Comparison of ENCODE assay signal across 14 cellular contexts in the genomic region with DNA sequence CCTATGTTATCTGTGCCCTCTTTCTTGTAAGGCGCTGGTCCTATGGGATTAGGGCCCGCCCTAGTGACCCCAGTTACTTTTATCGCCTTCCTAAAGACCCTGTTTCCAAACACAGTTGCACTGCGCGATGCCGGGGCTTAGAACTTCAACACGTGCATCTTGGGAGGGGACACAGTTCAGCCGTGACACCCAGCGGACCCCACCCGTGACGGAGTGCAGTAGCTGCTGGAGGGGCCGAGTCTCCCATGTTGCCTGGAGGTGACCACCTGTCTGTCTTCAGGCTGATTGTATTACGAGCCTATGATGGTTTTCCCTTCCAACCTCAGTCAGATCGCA. TPM values are rescaled to one million over a fixed set of nuclear protein-coding genes. Genes with fewer than 3 reads are reported as not detected.
DNase-seq lines count a peak whose midpoint lies in the region; ATAC-seq and TF ChIP-seq lines count a peak whose summit lies in the region.
"Had no signal": no experiment of that assay in that cellular context is flagged by ENCODE, and none has a peak within 500 bp of the region (broad histone marks: within the 10 kb centered on the region; RNA-seq: fewer than 3 reads in every experiment).

No MANE protein-coding gene starts in this region.

- TF ChIP-seq EP300 in SK-N-SH (IDR thresholded peaks at IDR 0.05; ENCODE audit: borderline replicate concordance in 1 of 2, low read depth in 1 of 2, low read length in 1 of 2) (no peak), esophagus muscularis mucosa (IDR thresholded peaks at IDR 0.05) (no peak)

- intact Hi-C loops in esophagus muscularis mucosa (cut with DNase I) (no loop called here), upper lobe of right lung (cut with DNase I) (no loop called here)

- no peaks in the 10 kb centered on the region for H3F3A ChIP-seq in SK-N-SH (replicated peaks; ENCODE audit: insufficient read depth)

- peak overlapping the region; percentile 29; the same call in 1 of the 2 replicates for H3K4me2 ChIP-seq in SK-N-SH

- 90% methylated on average over 14 of the region's 14 CpGs for WGBS in SK-N-SH (ENCODE audit: low lambda C conversion rate)
- WGBS in esophagus muscularis mucosa = 79% methylated on average over 7 of the region's 14 CpGs

- no peak overlapping the region for H3K4me3 ChIP-seq in SK-N-SH (ENCODE audit: low read depth in 2 of 2, low read length in 1 of 2)
- H3K4me3 ChIP-seq in esophagus muscularis mucosa = peak overlapping the region; percentile 14 to 39 (median 22)
- peak overlapping the region; percentile 0 for H3K4me3 ChIP-seq in upper lobe of right lung

- H3K27me3 ChIP-seq in SK-N-SH (ENCODE audit: insufficient read depth) (no peaks in the 10 kb centered on the region), esophagus muscularis mucosa (no peaks in the 10 kb centered on the region), upper lobe of right lung (no peaks in the 10 kb centered on the region)

- H3K27ac ChIP-seq in SK-N-SH (ENCODE audit: low read depth in 2 of 2, low read length in 1 of 2) (no peak overlapping the region), esophagus muscularis mucosa (replicated peaks in 1 of 4) (peak overlapping the region; percentile 72 to 86 (median 80)), upper lobe of right lung (peak overlapping the region; percentile 88)
- H3K27ac ChIP-seq: 22Rv1 had no signal

- H3K27me3 Mint-ChIP-seq in neural crest cell (ENCODE audit: low read depth) = no peaks in the 10 kb centered on the region
- H3K27me3 Mint-ChIP-seq in activated CD4-positive, alpha-beta T cell treated with anti-CD3 and anti-CD28 coated beads, Interleukin-2, amount 10 ng/mL, durations not matched to agents 7 days and 5 days = no peaks in the 10 kb centered on the region
- H3K27me3 Mint-ChIP-seq: effector memory CD8-positive, alpha-beta T cell; natural killer cell treated with Interleukin-12 subunit alpha and Interleukin-12 subunit beta and Interleukin-15 and Interleukin-18, amount 100 ng/mL, for 72 hours had no signal

- TF ChIP-seq CTCF in SK-N-SH (IDR thresholded peaks at IDR 0.05) = no peak
- no peak for TF ChIP-seq CTCF in esophagus muscularis mucosa (IDR thresholded peaks at IDR 0.05)
- no peak for TF ChIP-seq CTCF in neural crest cell (conservative IDR thresholded peaks at IDR 0.05)
- no peak for TF ChIP-seq CTCF in upper lobe of right lung (IDR thresholded peaks at IDR 0.05)

- H3K36me3 ChIP-seq in SK-N-SH (replicated peaks in 1 of 2; ENCODE audit: control insufficient read depth in 1 of 2, insufficient read depth in 2 of 2, low read length in 1 of 2) (no peaks in the 10 kb centered on the region), esophagus muscularis mucosa (no peaks in the 10 kb centered on the region), upper lobe of right lung (no peaks in the 10 kb centered on the region)

- H3K9me3 Mint-ChIP-seq in neural crest cell = no peaks in the 10 kb centered on the region
- H3K9me3 Mint-ChIP-seq in activated CD4-positive, alpha-beta T cell treated with anti-CD3 and anti-CD28 coated beads, Interleukin-2, amount 10 ng/mL, durations not matched to agents 7 days and 5 days = no peaks in the 10 kb centered on the region
- H3K9me3 Mint-ChIP-seq: effector memory CD8-positive, alpha-beta T cell; IgD-negative memory B cell; natural killer cell treated with Interleukin-12 subunit alpha and Interleukin-12 subunit beta and Interleukin-15 and Interleukin-18, amount 100 ng/mL, for 72 hours had no signal

- ATAC-seq in SK-N-SH treated with all-trans-retinoic acid at 6 μM for 48 hours (no peak), upper lobe of right lung (no peak), HG02938 (IDR thresholded peaks at IDR 0.05; ENCODE audit: unreplicated experiment) (no peak)
- ATAC-seq: effector memory CD8-positive, alpha-beta T cell; natural killer cell treated with Interleukin-12 subunit alpha and Interleukin-12 subunit beta and Interleukin-15 and Interleukin-18, amount 100 ng/mL, for 72 hours had no signal

- H3K79me2 ChIP-seq in SK-N-SH (ENCODE audit: insufficient read depth) = peaks cover 46% of the 10 kb centered on the region; the same call in 1 of the 2 replicates

- TF ChIP-seq POLR2A in esophagus muscularis mucosa (IDR thresholded peaks at IDR 0.05; ENCODE audit: low read depth) = no peak

- peak overlapping the region; percentile 16 for H3K4me3 Mint-ChIP-seq in neural crest cell
- no peak overlapping the region for H3K4me3 Mint-ChIP-seq in activated CD4-positive, alpha-beta T cell treated with anti-CD3 and anti-CD28 coated beads, Interleukin-2, amount 10 ng/mL, durations not matched to agents 7 days and 5 days
- H3K4me3 Mint-ChIP-seq: effector memory CD8-positive, alpha-beta T cell; IgD-negative memory B cell; natural killer cell treated with Interleukin-12 subunit alpha and Interleukin-12 subunit beta and Interleukin-15 and Interleukin-18, amount 100 ng/mL, for 72 hours had no signal

- no peaks in the 10 kb centered on the region for H3K36me3 Mint-ChIP-seq in neural crest cell (ENCODE audit: low read depth)
- H3K36me3 Mint-ChIP-seq in activated CD4-positive, alpha-beta T cell treated with anti-CD3 and anti-CD28 coated beads, Interleukin-2, amount 10 ng/mL, durations not matched to agents 7 days and 5 days (ENCODE audit: low read depth) = no peaks in the 10 kb centered on the region
- H3K36me3 Mint-ChIP-seq: IgD-negative memory B cell; natural killer cell treated with Interleukin-12 subunit alpha and Interleukin-12 subunit beta and Interleukin-15 and Interleukin-18, amount 100 ng/mL, for 72 hours had no signal

- peaks cover 54% of the 10 kb centered on the region for H4K20me1 ChIP-seq in SK-N-SH (ENCODE audit: insufficient read depth)

- H3K27ac Mint-ChIP-seq in neural crest cell (ENCODE audit: unreplicated experiment) = no peak overlapping the region
- H3K27ac Mint-ChIP-seq in activated CD4-positive, alpha-beta T cell treated with anti-CD3 and anti-CD28 coated beads, Interleukin-2, amount 10 ng/mL, durations not matched to agents 7 days and 5 days = no peak overlapping the region
- H3K27ac Mint-ChIP-seq: effector memory CD8-positive, alpha-beta T cell; IgD-negative memory B cell; natural killer cell treated with Interleukin-12 subunit alpha and Interleukin-12 subunit beta and Interleukin-15 and Interleukin-18, amount 100 ng/mL, for 72 hours had no signal

- DNase-seq in SK-N-SH = no peak
- DNase-seq in esophagus muscularis mucosa (ENCODE audit: extremely low spot score) = no peak
- DNase-seq in neural crest cell (ENCODE audit: low read depth, low spot score) = no peak
- no peak for DNase-seq in upper lobe of right lung
- no peak for DNase-seq in activated CD4-positive, alpha-beta T cell treated with anti-CD3 and anti-CD28 coated beads, Interleukin-2, amount 10 ng/mL, durations not matched to agents 7 days and 5 days
- no peak for DNase-seq in DMS53 (lab: John Stamatoyannopoulos, UW)
- DNase-seq: effector memory CD8-positive, alpha-beta T cell; stimulated activated naive CD4-positive, alpha-beta T cell; T-helper 9 cell had no signal

- H3K9me3 ChIP-seq in SK-N-SH (no peaks in the 10 kb centered on the region), esophagus muscularis mucosa (no peaks in the 10 kb centered on the region), upper lobe of right lung (no peaks in the 10 kb centered on the region)

- no peaks in the 10 kb centered on the region for H3K9me2 ChIP-seq in SK-N-SH

- peaks cover 35% of the 10 kb centered on the region for H3K4me1 Mint-ChIP-seq in neural crest cell
- H3K4me1 Mint-ChIP-seq in activated CD4-positive, alpha-beta T cell treated with anti-CD3 and anti-CD28 coated beads, Interleukin-2, amount 10 ng/mL, durations not matched to agents 7 days and 5 days = peaks cover 9% of the 10 kb centered on the region

- H3K4me1 ChIP-seq in SK-N-SH (ENCODE audit: control insufficient read depth in 1 of 2, insufficient read depth in 2 of 2, low read depth in 1 of 2, low read length in 1 of 2) (peaks cover 31 to 56% of the 10 kb centered on the region in 2 experiments; a peak in 3 of 4 replicates), esophagus muscularis mucosa (peaks cover 82 to 100% (median 98%) of the 10 kb centered on the region in 4 donors), upper lobe of right lung (peaks cover 90% of the 10 kb centered on the region)

- CTCF ChIA-PET in SK-N-SH (lab: Yijun Ruan, JAX) = interaction anchor here (0.6 to 12.5 kb wide), 6 partner anchors 18 to 58 kb away, joined by 3 to 96 read pairs (median 10); no protein-coding TSS in a partner anchor
- CTCF ChIA-PET in activated CD4-positive, alpha-beta T cell treated with anti-CD3 and anti-CD28 coated beads, Interleukin-2, amount 10 ng/mL, durations not matched to agents 7 days and 5 days (lab: Charles Lee) = no interaction called here

- POLR2A ChIA-PET in SK-N-SH (lab: Yijun Ruan, JAX) = no interaction called here
- POLR2A ChIA-PET in activated CD4-positive, alpha-beta T cell treated with anti-CD3 and anti-CD28 coated beads, Interleukin-2, amount 10 ng/mL, durations not matched to agents 7 days and 5 days (lab: Charles Lee) = no interaction called here

- no peak overlapping the region for H3K9ac ChIP-seq in SK-N-SH

- no peak for TF ChIP-seq RAD21 in SK-N-SH (IDR thresholded peaks at IDR 0.05; ENCODE audit: low read length)

- H2AFZ ChIP-seq in SK-N-SH (ENCODE audit: low read depth) = no peak overlapping the region

TF ChIP-seq in SK-N-SH, 30 proteins besides CTCF, POLR2A, EP300 and RAD21 (continues in another document):
- no peak for TF ChIP-seq FOSL2 (IDR thresholded peaks at IDR 0.05; ENCODE audit: borderline replicate concordance, low read depth)
- no peak for TF ChIP-seq GABPA (IDR thresholded peaks at IDR 0.05; ENCODE audit: low read depth)

TF ChIP-seq in SK-N-SH treated with all-trans-retinoic acid at 6 μM for 48 hours, 23 proteins besides CTCF, POLR2A, EP300 and RAD21 (continues in another document):
- TF ChIP-seq ZFP3 (CRISPR knock-in tag; IDR thresholded peaks at IDR 0.05) (no peak), CSDC2 (CRISPR knock-in tag; IDR thresholded peaks at IDR 0.05) (no peak), ZNF565 (CRISPR knock-in tag; conservative IDR thresholded peaks at IDR 0.05; ENCODE audit: low read depth) (no peak), ARNTL (CRISPR knock-in tag; IDR thresholded peaks at IDR 0.05; ENCODE audit: borderline replicate concordance, low read depth) (no peak), OSR1 (CRISPR knock-in tag; IDR thresholded peaks at IDR 0.05) (no peak)

RNA-seq across cellular contexts. Expression of gene BAIAP2, which starts 9.4 kb away (rescaled TPM):
- 15.5 and 19.8 TPM in 2 replicates for polyA plus RNA-seq in SK-N-SH (2012; rRNA removed)
- 10.3 and 14.6 TPM in 2 replicates for polyA plus RNA-seq in SK-N-SH (2012; cell fraction: cytosol; rRNA removed)
- polyA plus RNA-seq in SK-N-SH (2012; cell fraction: nucleus; rRNA removed) = 39.2 and 39.3 TPM in 2 replicates
- 10 to 100 TPM; 31.1 to 54.5 (median 36.7) TPM for total RNA-seq in esophagus muscularis mucosa
- total RNA-seq in neural crest cell = 47.5 and 53.6 TPM in 2 replicates
- total RNA-seq in upper lobe of right lung = 139 TPM
- 1 to 10 TPM; 2.8 TPM for total RNA-seq in activated CD4-positive, alpha-beta T cell treated with anti-CD3 and anti-CD28 coated beads, Interleukin-2, amount 10 ng/mL, durations not matched to agents 7 days and 5 days

RNA-seq across cellular contexts. Expression of gene CHMP6, which starts 52.8 kb away (rescaled TPM):
- 44.1 and 44.3 TPM in 2 replicates for polyA plus RNA-seq in SK-N-SH (2012; rRNA removed)
- 39.4 and 46.0 TPM in 2 replicates for polyA plus RNA-seq in SK-N-SH (2012; cell fraction: cytosol; rRNA removed)
- 24.7 and 32.2 TPM in 2 replicates for polyA plus RNA-seq in SK-N-SH (2012; cell fraction: nucleus; rRNA removed)
- 10 to 100 TPM; 17.6 to 29.2 (median 25.8) TPM for total RNA-seq in esophagus muscularis mucosa
- total RNA-seq in neural crest cell = 32.7 and 33.2 TPM in 2 replicates
- total RNA-seq in upper lobe of right lung = 29.9 TPM
- 10 to 100 TPM; 31.3 to 32.9 TPM for total RNA-seq in activated CD4-positive, alpha-beta T cell treated with anti-CD3 and anti-CD28 coated beads, Interleukin-2, amount 10 ng/mL, durations not matched to agents 7 days and 5 days

Comparison
In these comparisons a context has a peak if more than half of its experiments do, and no peak if none do; other contexts are left out.
1. H3K27ac ChIP-seq: peak in esophagus muscularis mucosa (4 of 4) and upper lobe of right lung (single experiment); none in SK-N-SH (0 of 2).
2. H3K4me3 ChIP-seq: peak in esophagus muscularis mucosa (4 of 4) and upper lobe of right lung (single experiment); none in SK-N-SH (0 of 2).
3. RNA of gene BAIAP2, which starts 9.4 kb away (total RNA-seq): 139 TPM in upper lobe of right lung (single experiment), 47.5 to 53.6 TPM in neural crest cell and 31.1 to 54.5 TPM in esophagus muscularis mucosa; 2.8 TPM in activated CD4-positive, alpha-beta T cell treated with anti-CD3 and anti-CD28 coated beads, Interleukin-2, amount 10 ng/mL, durations not matched to agents 7 days and 5 days; every median in the first group is over 4 times any median in the second.